8 cellular contexts compared by ENCODE assay signal in genomic region chr14:104865069-104865630, GRCh38. TPM values are rescaled to one million over a fixed set of nuclear protein-coding genes. Genes with fewer than 3 reads are reported as not detected.
A peak's percentile ranks its signal among the peaks of the same experiment; 100 is the strongest.
DNase-seq lines count a peak whose midpoint lies in the region; ATAC-seq lines count a peak whose summit lies in the region.

Gene CEP170B, plus strand, starts transcription at chr14:104865268. Its CDS starts 3,183 bp downstream, at chr14:104868451.

- ATAC-seq in esophagus mucosa (peak; percentile 60), GM21825 (IDR thresholded peaks at IDR 0.05; ENCODE audit: unreplicated experiment) (no peak)

- DNase-seq in ELR (ENCODE audit: low read depth) (peak; percentile 56), MG63 (peak; percentile 36), activated T-cell treated with anti-CD3 and anti-CD28 coated beads for 24 hours (ENCODE audit: low read depth) (peak; percentile 28), kidney glomerular epithelial cell (lab: John Stamatoyannopoulos, UW) (no peak)

- no peaks in the 10 kb centered on the region for H3K9me3 ChIP-seq in MG63
- no peaks in the 10 kb centered on the region for H3K9me3 ChIP-seq in muscle layer of colon (ENCODE audit: low read length)
- H3K9me3 ChIP-seq in thymus (ENCODE audit: control insufficient read depth) = peaks cover 1% of the 10 kb centered on the region

- no peaks in the 10 kb centered on the region for H3K27me3 ChIP-seq in MG63
- H3K27me3 ChIP-seq in muscle layer of colon (ENCODE audit: control insufficient read depth in 1 of 2, insufficient read depth in 2 of 2, low read length in 2 of 2) = no peaks in the 10 kb centered on the region
- peaks cover 48% of the 10 kb centered on the region for H3K27me3 ChIP-seq in thymus (ENCODE audit: control insufficient read depth, insufficient read depth)

- peaks cover 9% of the 10 kb centered on the region for H3K4me1 ChIP-seq in muscle layer of colon (ENCODE audit: insufficient read depth, low read length)
- peaks cover 9% of the 10 kb centered on the region for H3K4me1 ChIP-seq in thymus (ENCODE audit: control insufficient read depth, insufficient read depth, low read length)

- H3K27ac ChIP-seq in muscle layer of colon (ENCODE audit: low read depth, low read length) (peak within 1 kb of the TSS; percentile 52), thymus (ENCODE audit: low read depth) (peak within 1 kb of the TSS; percentile 55)

- no peaks in the 10 kb centered on the region; the same call in 1 of the 2 replicates for H3K36me3 ChIP-seq in MG63
- no peaks in the 10 kb centered on the region for H3K36me3 ChIP-seq in muscle layer of colon (ENCODE audit: insufficient read depth, low read length)
- H3K36me3 ChIP-seq in thymus (ENCODE audit: control insufficient read depth, insufficient read depth) = no peaks in the 10 kb centered on the region

- under 1% methylated on average over 82 of the region's 90 CpGs for WGBS in thymus

- peak within 1 kb of the TSS; percentile 33 for H3K9ac ChIP-seq in muscle layer of colon (ENCODE audit: low read length)

- H3K4me3 ChIP-seq in MG63 (peak within 1 kb of the TSS; percentile 70), muscle layer of colon (ENCODE audit: low read depth in 1 of 2, low read length in 2 of 2) (peak within 1 kb of the TSS; percentile 55 to 85), thymus (ENCODE audit: low read length) (peak within 1 kb of the TSS; percentile 58)

RNA-seq across cellular contexts. Expression of gene CEP170B, which starts in this region (rescaled TPM):
- 7.5 and 13.6 TPM in 2 replicates for total RNA-seq in MG63 (2014; rRNA removed; shearing (Covaris generic); ENCODE audit: low replicate concordance)
- total RNA-seq in esophagus mucosa = 28.1 TPM
- 8.3 TPM for polyA plus RNA-seq in thymus
